9 cellular contexts compared by ENCODE assay signal in genomic region chr19:13978721-13979191, GRCh38. TPM values are rescaled to one million over a fixed set of nuclear protein-coding genes. Genes with fewer than 3 reads are reported as not detected.
DNase-seq lines count a peak whose midpoint lies in the region; ATAC-seq, FAIRE-seq and TF ChIP-seq lines count a peak whose summit lies in the region.
"Had no signal": no experiment of that assay in that cellular context is flagged by ENCODE, and none has a peak within 500 bp of the region (broad histone marks: within the 10 kb centered on the region; RNA-seq: fewer than 3 reads in every experiment).

No MANE protein-coding gene starts in this region.

- peak; percentile 55 for DNase-seq in COLO668 (lab: John Stamatoyannopoulos, UW; ENCODE audit: unreplicated experiment)
- DNase-seq in bronchial epithelial cell (ENCODE audit: low read depth) = no peak
- DNase-seq in naive B cell = no peak
- DNase-seq in SHP77 (lab: John Stamatoyannopoulos, UW) = no peak

- peak overlapping the region in 4 of 8 donors; percentile 42 to 81 (median 72) for H3K4me3 Mint-ChIP-seq in naive B cell

- H3K27me3 ChIP-seq in bronchial epithelial cell (ENCODE audit: control insufficient read depth, insufficient read depth, low read length) = no peaks in the 10 kb centered on the region
- H3K27me3 ChIP-seq: SJCRH30 had no signal

- no peaks in the 10 kb centered on the region for H3K9me3 Mint-ChIP-seq in naive B cell

- H3K4me3 ChIP-seq in bronchial epithelial cell (ENCODE audit: low read depth, low read length) = peak overlapping the region; percentile 34
- H3K4me3 ChIP-seq: SJCRH30 had no signal

- no peak overlapping the region for H3K27ac Mint-ChIP-seq in naive B cell

- peaks cover 0 to 5% (median 0%) of the 10 kb centered on the region in 3 donors for H3K27me3 Mint-ChIP-seq in naive B cell

- ATAC-seq in naive B cell (ENCODE audit: low read depth in 2 of 2) = peak; percentile 51 to 63
- no peak for ATAC-seq in HG03280 (IDR thresholded peaks at IDR 0.05; ENCODE audit: unreplicated experiment)
- ATAC-seq in HG03097 (IDR thresholded peaks at IDR 0.05; ENCODE audit: low FRiP score, unreplicated experiment) = no peak

- H3K4me1 Mint-ChIP-seq in naive B cell = peaks cover 29 to 48% (median 37%) of the 10 kb centered on the region in 3 donors

- TF ChIP-seq CTCF in bronchial epithelial cell (IDR thresholded peaks at IDR 0.05; ENCODE audit: insufficient read depth, low read length, severe bottlenecking) = no peak

- H3K36me3 Mint-ChIP-seq in naive B cell = peaks cover 0 to 20% of the 10 kb centered on the region in 2 donors

- no peak for FAIRE-seq in bronchial epithelial cell (lab: Jason Lieb, UNC)
- FAIRE-seq: colon had no signal

- H3K36me3 ChIP-seq in bronchial epithelial cell (ENCODE audit: control insufficient read depth, insufficient read depth, low read length) = peaks cover 5% of the 10 kb centered on the region
- H3K36me3 ChIP-seq: SJCRH30 had no signal

RNA-seq across cellular contexts. Expression of gene DCAF15, which starts 26.4 kb away (rescaled TPM):
- total RNA-seq in bronchial epithelial cell = 6.3 and 8.2 TPM in 2 replicates
- polyA plus RNA-seq in naive B cell (ENCODE audit: low read depth in 6 of 6) = 1 to 10 TPM; 3.3 to 8.5 (median 5.4) TPM

RNA-seq across cellular contexts. Expression of gene RFX1, which starts 27.4 kb away (rescaled TPM):
- 0.79 and 2.2 TPM in 2 replicates for total RNA-seq in bronchial epithelial cell
- 1 to 10 TPM in 3 of 6 donors, under 1 TPM in 3; 0.27 to 2.3 (median 1.1) TPM for polyA plus RNA-seq in naive B cell (ENCODE audit: low read depth in 6 of 6)

RNA-seq across cellular contexts. Expression of gene PODNL1, which starts 40.5 kb away (rescaled TPM):
- total RNA-seq in bronchial epithelial cell = 0.38 TPM in 1 of 2 replicates, not detected in the other
- polyA plus RNA-seq in naive B cell (ENCODE audit: low read depth in 6 of 6) = not detected
- total RNA-seq: Daoy had no signal

RNA-seq across cellular contexts. Expression of gene RLN3, which starts 49.2 kb away (rescaled TPM):
- not detected in 2 replicates for total RNA-seq in bronchial epithelial cell
- polyA plus RNA-seq in naive B cell (ENCODE audit: low read depth in 6 of 6) = not detected
- total RNA-seq: Daoy, SJCRH30 had no signal

RNA-seq across cellular contexts. Expression of gene IL27RA, which starts 52.8 kb away (rescaled TPM):
- 0.26 TPM in 2 replicates for total RNA-seq in bronchial epithelial cell
- polyA plus RNA-seq in naive B cell (ENCODE audit: low read depth in 6 of 6) = 10 to 100 TPM; 38.5 to 55.6 (median 48.2) TPM

Comparison
In these comparisons a context has a peak if more than half of its experiments do, and no peak if none do; other contexts are left out.
1. ATAC-seq: peak in naive B cell (2 of 2); none in HG03280 (single experiment) and HG03097 (single experiment).